ENCODE assay signal across 9 cellular contexts in the genomic region with DNA sequence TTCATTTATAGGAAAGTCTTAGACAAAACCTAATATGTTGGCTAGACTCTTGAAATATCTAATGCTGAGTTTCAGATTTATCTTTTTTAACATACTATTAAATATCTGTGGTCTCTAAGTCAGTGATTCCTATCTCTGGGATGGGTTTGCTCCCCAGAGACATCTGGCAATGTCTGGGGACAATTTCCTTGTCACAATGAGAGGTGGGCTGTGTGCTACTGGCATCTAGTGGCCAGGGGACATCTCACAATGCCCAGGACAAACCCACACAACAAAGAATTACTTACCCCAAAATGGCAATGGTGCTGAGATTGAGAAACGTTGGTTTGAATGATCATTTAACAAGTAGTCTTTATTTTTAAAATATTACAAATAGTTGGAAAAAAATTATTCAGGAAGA.
DNase-seq lines count a peak whose midpoint lies in the region; ATAC-seq and TF ChIP-seq lines count a peak whose summit lies in the region.
"Had no signal": no experiment of that assay in that cellular context is flagged by ENCODE, and none has a peak within 500 bp of the region (broad histone marks: within the 10 kb centered on the region; RNA-seq: fewer than 3 reads in every experiment).

No MANE protein-coding gene starts in this region.

- no peak overlapping the region for H3K27ac Mint-ChIP-seq in T-helper 17 cell

- H3K4me3 Mint-ChIP-seq in T-helper 17 cell: no peak overlapping the region

- intact Hi-C loops in Panc1 (cut with micrococcal nuclease; ENCODE audit: unreplicated experiment) (loop anchor here (5.0 kb wide), 1 partner anchor 904 kb away; no protein-coding TSS in a partner anchor), Right ventricle myocardium superior (cut with DNase I) (no loop called here)

- no peaks in the 10 kb centered on the region for H3K4me1 Mint-ChIP-seq in T-helper 17 cell

- H3K27me3 ChIP-seq in Panc1 (ENCODE audit: control insufficient read depth, insufficient read depth, low read length): no peaks in the 10 kb centered on the region

- no peak for ATAC-seq in Panc1
- ATAC-seq in HG03565 (IDR thresholded peaks at IDR 0.05; ENCODE audit: unreplicated experiment): no peak
- ATAC-seq in T-helper 17 cell: no peak
- ATAC-seq in Right ventricle myocardium superior (ENCODE audit: poor library complexity): no peak

- no peaks in the 10 kb centered on the region for H3K36me3 ChIP-seq in Panc1 (ENCODE audit: control insufficient read depth, insufficient read depth, low read length)

- CTCF ChIA-PET in Panc1 (lab: Charles Lee): no interaction called here

- in situ Hi-C loops in Panc1 (cut with HindIII; ENCODE audit: low pct_unique_long_range_greater_than_20kb, low sequenced_read_pairs): no loop called here

- H3K27me3 Mint-ChIP-seq in T-helper 17 cell: no peaks in the 10 kb centered on the region

- no peak for DNase-seq in Panc1 (ENCODE audit: low read depth, low spot score)
- peak; percentile 53 for DNase-seq in globus pallidus (ENCODE audit: low spot score)
- no peak for DNase-seq in MV-4-11 (lab: John Stamatoyannopoulos, UW)
- DNase-seq in T-helper 17 cell: no peak
- no peak for DNase-seq in Right ventricle myocardium superior
- DNase-seq: DMS153 had no signal

- H3K27ac ChIP-seq in 22Rv1 (no peak overlapping the region), Panc1 (ENCODE audit: low read length) (no peak overlapping the region)

- POLR2A ChIA-PET in Panc1 (lab: Charles Lee): no interaction called here

- no peaks in the 10 kb centered on the region for H3K4me1 ChIP-seq in Panc1 (ENCODE audit: control insufficient read depth, insufficient read depth, low read length)

- H3K36me3 Mint-ChIP-seq in T-helper 17 cell (ENCODE audit: low read depth): no peaks in the 10 kb centered on the region

- TF ChIP-seq CTCF in 22Rv1 (IDR thresholded peaks at IDR 0.05) (peak; percentile 64), GM12873 (IDR thresholded peaks at IDR 0.05; ENCODE audit: insufficient read depth, low read depth, low read length, missing control alignments) (peak; percentile 30), Panc1 (IDR thresholded peaks at IDR 0.05) (peak; percentile 68)

- no TSS peak for BruUV-seq in Panc1 (replicated peaks; lab: Mats Ljungman, UMichigan)

- H3K4me3 ChIP-seq in Panc1 (ENCODE audit: low read depth in 2 of 2, low read length in 2 of 2): no peak overlapping the region

- H3K9me3 ChIP-seq in Panc1 (ENCODE audit: control insufficient read depth, insufficient read depth, low read depth, low read length) (no peaks in the 10 kb centered on the region), T-helper 17 cell (ENCODE audit: control insufficient read depth, low read length, poor library complexity, severe bottlenecking) (no peaks in the 10 kb centered on the region)
